Comparison of ENCODE assay signal across 1 cellular context in genomic region chr12:50024804-50025186, GRCh38.
TF ChIP-seq lines count a peak whose summit lies in the region.

No MANE protein-coding gene starts in this region.

TF ChIP-seq in K562, 482 proteins besides CTCF, POLR2A, EP300 and RAD21:
- TF ChIP-seq ZNF699 (CRISPR knock-in tag; IDR thresholded peaks at IDR 0.05; ENCODE audit: insufficient replicate concordance) (no peak), GTF3C2 (IDR thresholded peaks at IDR 0.05; ENCODE audit: borderline replicate concordance, extremely low read depth, insufficient read length) (no peak), ZNF395 (CRISPR knock-in tag; IDR thresholded peaks at IDR 0.05) (0 out of 2 replicates have a peak, but pooled peaks have one; percentile 3), NR0B1 (IDR thresholded peaks at IDR 0.05; ENCODE audit: partially characterized antibody) (no peak), PYGO2 (tag; IDR thresholded peaks at IDR 0.05) (no peak), LEF1 (IDR thresholded peaks at IDR 0.05) (no peak), KAT7 (CRISPR knock-in tag; IDR thresholded peaks at IDR 0.05; ENCODE audit: borderline replicate concordance) (peak; percentile 89; the same call in 1 of the 2 replicates), CHD1 (IDR thresholded peaks at IDR 0.05; ENCODE audit: low read length) (peak; percentile 31), ZFX (CRISPR knock-in tag; IDR thresholded peaks at IDR 0.05) (peak; percentile 70; the same call in 1 of the 2 replicates), AFF4 (CRISPR knock-in tag; IDR thresholded peaks at IDR 0.05) (peak; percentile 74; the same call in 1 of the 2 replicates), RCOR1 (IDR thresholded peaks at IDR 0.05; ENCODE audit: borderline replicate concordance in 1 of 2, low read depth in 2 of 2, low read length in 2 of 2) (no peak), RFX5 (IDR thresholded peaks at IDR 0.05; ENCODE audit: low read depth, low read length) (no peak), ZNF165 (CRISPR knock-in tag; IDR thresholded peaks at IDR 0.05; ENCODE audit: borderline replicate concordance) (no peak), SMAD3 (CRISPR knock-in tag; conservative IDR thresholded peaks at IDR 0.05) (no peak)
TF ChIP-seq in K562: peak in this region for 5.
